In genomic region chr20:57749131-57749690, GRCh38 we compare ENCODE assay signal across 8 cellular contexts. TPM values are rescaled to one million over a fixed set of nuclear protein-coding genes. Genes with fewer than 3 reads are reported as not detected.
DNase-seq lines count a peak whose midpoint lies in the region; ATAC-seq and TF ChIP-seq lines count a peak whose summit lies in the region.

No MANE protein-coding gene starts in this region.

- 25 to 36% methylated on average over 6 of the region's 13 CpGs for WGBS in gastroesophageal sphincter (ENCODE audit: low coverage in 1 of 2), 2 donors

- CTCF ChIA-PET in Calu3 (lab: Charles Lee) = interaction anchor here (0.6 to 1.5 kb wide), 5 partner anchors 23 to 126 kb away, joined by 3 to 8 read pairs (median 3); no protein-coding TSS in a partner anchor
- CTCF ChIA-PET in HEK293T (lab: Yijun Ruan, JAX) = no interaction called here

- no peak for TF ChIP-seq POLR2A in gastroesophageal sphincter (IDR thresholded peaks at IDR 0.05)

- H3K9me3 Mint-ChIP-seq in Calu3 (ENCODE audit: low read depth, unreplicated experiment) = no peaks in the 10 kb centered on the region

- H3K27ac Mint-ChIP-seq in Calu3 (ENCODE audit: unreplicated experiment) = peak overlapping the region; percentile 98

- no peak for TF ChIP-seq EP300 in gastroesophageal sphincter (IDR thresholded peaks at IDR 0.05)

- ATAC-seq in SK-N-SH treated with all-trans-retinoic acid at 6 μM for 48 hours = peak; percentile 70
- ATAC-seq in gastroesophageal sphincter = peak; percentile 3
- ATAC-seq in GM19328 (IDR thresholded peaks at IDR 0.05; ENCODE audit: unreplicated experiment) = no peak
- no peak for ATAC-seq in HG02938 (IDR thresholded peaks at IDR 0.05; ENCODE audit: unreplicated experiment)
- ATAC-seq in HG03108 (IDR thresholded peaks at IDR 0.05; ENCODE audit: unreplicated experiment) = no peak

- POLR2A ChIA-PET in HEK293T (lab: Yijun Ruan, JAX) = no interaction called here

- H3K4me1 Mint-ChIP-seq in Calu3 (ENCODE audit: low read depth, unreplicated experiment) = peaks cover 34% of the 10 kb centered on the region

- DNase-seq in Calu3 (no peak), retinal pigment epithelial cell (ENCODE audit: low read depth) (no peak), HEK293T (ENCODE audit: extremely low spot score) (no peak)

- no peaks in the 10 kb centered on the region for H3K36me3 ChIP-seq in gastroesophageal sphincter

- peak overlapping the region; percentile 75 for H3K4me3 Mint-ChIP-seq in Calu3 (ENCODE audit: low read depth, unreplicated experiment)

- H3K27me3 ChIP-seq in gastroesophageal sphincter = no peaks in the 10 kb centered on the region

- H3K27me3 Mint-ChIP-seq in Calu3 (ENCODE audit: unreplicated experiment) = no peaks in the 10 kb centered on the region

- no TSS peak for BruUV-seq in Calu3 (replicated peaks; lab: Mats Ljungman, UMichigan)

- peaks cover 2 to 44% (median 13%) of the 10 kb centered on the region in 3 donors for H3K4me1 ChIP-seq in gastroesophageal sphincter

- peak overlapping the region; percentile 9 to 47 for H3K4me3 ChIP-seq in gastroesophageal sphincter
- H3K4me3 ChIP-seq in retinal pigment epithelial cell (ENCODE audit: low read length) = peak overlapping the region; percentile 33

- intact Hi-C loops in Calu3 (cut with micrococcal nuclease; ENCODE audit: unreplicated experiment) = loop anchor here (5.0 kb wide), 1 partner anchor 248 kb away; no protein-coding TSS in a partner anchor

- TF ChIP-seq CTCF in Calu3 (IDR thresholded peaks at IDR 0.05; ENCODE audit: unreplicated experiment) (no peak), gastroesophageal sphincter (IDR thresholded peaks at IDR 0.05) (no peak), retinal pigment epithelial cell (conservative IDR thresholded peaks at IDR 0.05; ENCODE audit: low read depth, low read length) (no peak)

- H3K9me3 ChIP-seq in gastroesophageal sphincter = no peaks in the 10 kb centered on the region

- peak overlapping the region; percentile 8 to 88 (median 76) for H3K27ac ChIP-seq in gastroesophageal sphincter

- peaks cover 14% of the 10 kb centered on the region for H3K36me3 Mint-ChIP-seq in Calu3 (ENCODE audit: insufficient read depth, unreplicated experiment)

TF ChIP-seq in SK-N-SH treated with all-trans-retinoic acid at 6 μM for 48 hours, 23 proteins besides CTCF, POLR2A, EP300 and RAD21 (continues in another document):
- TF ChIP-seq ZFP30 (CRISPR knock-in tag; IDR thresholded peaks at IDR 0.05) = no peak
- no peak for TF ChIP-seq ESRRG (CRISPR knock-in tag; IDR thresholded peaks at IDR 0.05)
- no peak for TF ChIP-seq ISL1 (CRISPR knock-in tag; IDR thresholded peaks at IDR 0.05)
- no peak for TF ChIP-seq CREB5 (CRISPR knock-in tag; IDR thresholded peaks at IDR 0.05; ENCODE audit: low read depth)
- TF ChIP-seq GLIS3 (CRISPR knock-in tag; IDR thresholded peaks at IDR 0.05) = 0 out of 2 replicates have a peak, but pooled peaks have one; percentile 20
- no peak for TF ChIP-seq CSDC2 (CRISPR knock-in tag; IDR thresholded peaks at IDR 0.05)
- TF ChIP-seq ZNF70 (CRISPR knock-in tag; IDR thresholded peaks at IDR 0.05) = peak; percentile 56
- TF ChIP-seq BACH2 (CRISPR knock-in tag; IDR thresholded peaks at IDR 0.05; ENCODE audit: borderline replicate concordance) = no peak
- no peak for TF ChIP-seq ZFP3 (CRISPR knock-in tag; IDR thresholded peaks at IDR 0.05)
- 0 out of 2 replicates have a peak, but pooled peaks have one; percentile 15 for TF ChIP-seq SNAI2 (CRISPR knock-in tag; IDR thresholded peaks at IDR 0.05)
- no peak for TF ChIP-seq PATZ1 (CRISPR knock-in tag; IDR thresholded peaks at IDR 0.05; ENCODE audit: borderline replicate concordance)
- TF ChIP-seq ARNTL (CRISPR knock-in tag; IDR thresholded peaks at IDR 0.05; ENCODE audit: borderline replicate concordance, low read depth) = no peak

TF ChIP-seq in HEK293T, 16 proteins besides CTCF, POLR2A, EP300 and RAD21:
- TF ChIP-seq LEF1 (IDR thresholded peaks at IDR 0.05; ENCODE audit: borderline replicate concordance) = no peak
- no peak for TF ChIP-seq ARNT (IDR thresholded peaks at IDR 0.05)
- TF ChIP-seq PKNOX1 (IDR thresholded peaks at IDR 0.05) = no peak
- no peak for TF ChIP-seq CTBP1 (IDR thresholded peaks at IDR 0.05; ENCODE audit: borderline replicate concordance)
- TF ChIP-seq FOXK2 (IDR thresholded peaks at IDR 0.05) = no peak
- TF ChIP-seq SUZ12 (IDR thresholded peaks at IDR 0.05) = no peak
- no peak for TF ChIP-seq ELF4 (IDR thresholded peaks at IDR 0.05)
- TF ChIP-seq NFRKB (IDR thresholded peaks at IDR 0.05) = no peak
- TF ChIP-seq L3MBTL2 (conservative IDR thresholded peaks at IDR 0.05) = no peak
- no peak for TF ChIP-seq TARDBP (IDR thresholded peaks at IDR 0.05)
- no peak for TF ChIP-seq HDGF (IDR thresholded peaks at IDR 0.05; ENCODE audit: borderline replicate concordance)
- TF ChIP-seq SP1 (IDR thresholded peaks at IDR 0.05) = no peak
- TF ChIP-seq ZNF384 (IDR thresholded peaks at IDR 0.05) = no peak
- TF ChIP-seq FOXA1 (IDR thresholded peaks at IDR 0.05) = no peak
- no peak for TF ChIP-seq BHLHE40 (IDR thresholded peaks at IDR 0.05; ENCODE audit: borderline replicate concordance)
- TF ChIP-seq FOXM1 (IDR thresholded peaks at IDR 0.05; ENCODE audit: borderline replicate concordance) = no peak

RNA-seq across cellular contexts. Expression of gene PMEPA1, which starts 39.4 kb away (rescaled TPM):
- total RNA-seq in Calu3 (2022) = 732 and 1,302 TPM in 2 replicates
- 10 to 100 TPM in 3 of 4 donors, 1 to 10 TPM in 1; 9.6 to 47.5 (median 18.9) TPM for total RNA-seq in gastroesophageal sphincter

Comparison
In these comparisons a context has a peak if more than half of its experiments do, and no peak if none do; other contexts are left out.
1. ATAC-seq: peak in SK-N-SH treated with all-trans-retinoic acid at 6 μM for 48 hours (single experiment) and gastroesophageal sphincter (single experiment); none in GM19328 (single experiment), HG02938 (single experiment) and HG03108 (single experiment).
2. RNA of gene PMEPA1, which starts 39.4 kb away (total RNA-seq): 732 to 1,302 TPM in Calu3; 9.6 to 47.5 TPM in gastroesophageal sphincter; every median in the first group is over 10 times any median in the second.